In the genomic region with DNA sequence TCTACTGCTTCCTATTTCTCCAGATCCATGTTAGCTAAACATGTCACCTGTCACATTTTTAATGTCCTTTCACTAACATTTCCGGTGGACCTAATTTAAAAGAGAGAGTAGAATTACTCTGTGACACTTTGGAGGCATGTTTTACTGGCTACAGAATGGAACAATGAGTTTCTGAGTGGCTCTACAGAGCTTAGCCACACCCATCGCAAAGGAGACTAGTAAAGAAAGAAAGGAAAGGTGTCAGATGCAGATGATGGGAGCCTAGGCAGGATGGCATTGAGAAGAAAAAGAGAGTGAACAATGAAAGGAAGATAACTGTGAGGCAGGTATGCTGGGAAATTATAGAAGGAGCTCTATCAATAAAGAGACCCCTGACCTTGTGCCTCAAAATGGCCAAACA, we compare ENCODE assay signal across 1 cellular context.
TF ChIP-seq lines count a peak whose summit lies in the region.

No MANE protein-coding gene starts in this region.

TF ChIP-seq in GM23338, 12 proteins besides CTCF, POLR2A, EP300 and RAD21 (continued from another document):
- TF ChIP-seq, protein P1, sequence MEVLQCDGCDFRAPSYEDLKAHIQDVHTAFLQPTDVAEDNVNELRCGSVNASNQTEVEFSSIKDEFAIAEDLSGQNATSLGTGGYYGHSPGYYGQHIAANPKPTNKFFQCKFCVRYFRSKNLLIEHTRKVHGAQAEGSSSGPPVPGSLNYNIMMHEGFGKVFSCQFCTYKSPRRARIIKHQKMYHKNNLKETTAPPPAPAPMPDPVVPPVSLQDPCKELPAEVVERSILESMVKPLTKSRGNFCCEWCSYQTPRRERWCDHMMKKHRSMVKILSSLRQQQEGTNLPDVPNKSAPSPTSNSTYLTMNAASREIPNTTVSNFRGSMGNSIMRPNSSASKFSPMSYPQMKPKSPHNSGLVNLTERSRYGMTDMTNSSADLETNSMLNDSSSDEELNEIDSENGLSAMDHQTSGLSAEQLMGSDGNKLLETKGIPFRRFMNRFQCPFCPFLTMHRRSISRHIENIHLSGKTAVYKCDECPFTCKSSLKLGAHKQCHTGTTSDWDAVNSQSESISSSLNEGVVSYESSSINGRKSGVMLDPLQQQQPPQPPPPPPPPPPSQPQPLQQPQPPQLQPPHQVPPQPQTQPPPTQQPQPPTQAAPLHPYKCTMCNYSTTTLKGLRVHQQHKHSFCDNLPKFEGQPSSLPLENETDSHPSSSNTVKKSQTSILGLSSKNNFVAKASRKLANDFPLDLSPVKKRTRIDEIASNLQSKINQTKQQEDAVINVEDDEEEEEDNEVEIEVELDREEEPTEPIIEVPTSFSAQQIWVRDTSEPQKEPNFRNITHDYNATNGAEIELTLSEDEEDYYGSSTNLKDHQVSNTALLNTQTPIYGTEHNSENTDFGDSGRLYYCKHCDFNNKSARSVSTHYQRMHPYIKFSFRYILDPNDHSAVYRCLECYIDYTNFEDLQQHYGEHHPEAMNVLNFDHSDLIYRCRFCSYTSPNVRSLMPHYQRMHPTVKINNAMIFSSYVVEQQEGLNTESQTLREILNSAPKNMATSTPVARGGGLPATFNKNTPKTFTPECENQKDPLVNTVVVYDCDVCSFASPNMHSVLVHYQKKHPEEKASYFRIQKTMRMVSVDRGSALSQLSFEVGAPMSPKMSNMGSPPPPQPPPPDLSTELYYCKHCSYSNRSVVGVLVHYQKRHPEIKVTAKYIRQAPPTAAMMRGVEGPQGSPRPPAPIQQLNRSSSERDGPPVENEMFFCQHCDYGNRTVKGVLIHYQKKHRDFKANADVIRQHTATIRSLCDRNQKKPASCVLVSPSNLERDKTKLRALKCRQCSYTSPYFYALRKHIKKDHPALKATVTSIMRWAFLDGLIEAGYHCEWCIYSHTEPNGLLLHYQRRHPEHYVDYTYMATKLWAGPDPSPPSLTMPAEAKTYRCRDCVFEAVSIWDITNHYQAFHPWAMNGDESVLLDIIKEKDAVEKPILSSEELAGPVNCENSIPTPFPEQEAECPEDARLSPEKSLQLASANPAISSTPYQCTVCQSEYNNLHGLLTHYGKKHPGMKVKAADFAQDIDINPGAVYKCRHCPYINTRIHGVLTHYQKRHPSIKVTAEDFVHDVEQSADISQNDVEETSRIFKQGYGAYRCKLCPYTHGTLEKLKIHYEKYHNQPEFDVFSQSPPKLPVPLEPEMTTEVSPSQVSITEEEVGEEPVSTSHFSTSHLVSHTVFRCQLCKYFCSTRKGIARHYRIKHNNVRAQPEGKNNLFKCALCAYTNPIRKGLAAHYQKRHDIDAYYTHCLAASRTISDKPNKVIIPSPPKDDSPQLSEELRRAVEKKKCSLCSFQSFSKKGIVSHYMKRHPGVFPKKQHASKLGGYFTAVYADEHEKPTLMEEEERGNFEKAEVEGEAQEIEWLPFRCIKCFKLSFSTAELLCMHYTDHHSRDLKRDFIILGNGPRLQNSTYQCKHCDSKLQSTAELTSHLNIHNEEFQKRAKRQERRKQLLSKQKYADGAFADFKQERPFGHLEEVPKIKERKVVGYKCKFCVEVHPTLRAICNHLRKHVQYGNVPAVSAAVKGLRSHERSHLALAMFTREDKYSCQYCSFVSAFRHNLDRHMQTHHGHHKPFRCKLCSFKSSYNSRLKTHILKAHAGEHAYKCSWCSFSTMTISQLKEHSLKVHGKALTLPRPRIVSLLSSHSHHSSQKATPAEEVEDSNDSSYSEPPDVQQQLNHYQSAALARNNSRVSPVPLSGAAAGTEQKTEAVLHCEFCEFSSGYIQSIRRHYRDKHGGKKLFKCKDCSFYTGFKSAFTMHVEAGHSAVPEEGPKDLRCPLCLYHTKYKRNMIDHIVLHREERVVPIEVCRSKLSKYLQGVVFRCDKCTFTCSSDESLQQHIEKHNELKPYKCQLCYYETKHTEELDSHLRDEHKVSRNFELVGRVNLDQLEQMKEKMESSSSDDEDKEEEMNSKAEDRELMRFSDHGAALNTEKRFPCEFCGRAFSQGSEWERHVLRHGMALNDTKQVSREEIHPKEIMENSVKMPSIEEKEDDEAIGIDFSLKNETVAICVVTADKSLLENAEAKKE (CRISPR knock-in tag; IDR thresholded peaks at IDR 0.05) = no peak
- TF ChIP-seq NANOG (IDR thresholded peaks at IDR 0.05; ENCODE audit: borderline replicate concordance) (no peak), ZNF114 (CRISPR knock-in tag; IDR thresholded peaks at IDR 0.05) (no peak), STAT1 (IDR thresholded peaks at IDR 0.05; ENCODE audit: unreplicated experiment) (no peak), EZH2phosphoT487 (IDR thresholded peaks at IDR 0.05; ENCODE audit: unreplicated experiment) (no peak), JUNB (IDR thresholded peaks at IDR 0.05; ENCODE audit: unreplicated experiment) (no peak), CREB1 (CRISPR knock-in tag; IDR thresholded peaks at IDR 0.05; ENCODE audit: low read depth) (no peak), POLR2AphosphoS5 (IDR thresholded peaks at IDR 0.05; ENCODE audit: low read depth) (no peak)
- TF ChIP-seq, protein P2, sequence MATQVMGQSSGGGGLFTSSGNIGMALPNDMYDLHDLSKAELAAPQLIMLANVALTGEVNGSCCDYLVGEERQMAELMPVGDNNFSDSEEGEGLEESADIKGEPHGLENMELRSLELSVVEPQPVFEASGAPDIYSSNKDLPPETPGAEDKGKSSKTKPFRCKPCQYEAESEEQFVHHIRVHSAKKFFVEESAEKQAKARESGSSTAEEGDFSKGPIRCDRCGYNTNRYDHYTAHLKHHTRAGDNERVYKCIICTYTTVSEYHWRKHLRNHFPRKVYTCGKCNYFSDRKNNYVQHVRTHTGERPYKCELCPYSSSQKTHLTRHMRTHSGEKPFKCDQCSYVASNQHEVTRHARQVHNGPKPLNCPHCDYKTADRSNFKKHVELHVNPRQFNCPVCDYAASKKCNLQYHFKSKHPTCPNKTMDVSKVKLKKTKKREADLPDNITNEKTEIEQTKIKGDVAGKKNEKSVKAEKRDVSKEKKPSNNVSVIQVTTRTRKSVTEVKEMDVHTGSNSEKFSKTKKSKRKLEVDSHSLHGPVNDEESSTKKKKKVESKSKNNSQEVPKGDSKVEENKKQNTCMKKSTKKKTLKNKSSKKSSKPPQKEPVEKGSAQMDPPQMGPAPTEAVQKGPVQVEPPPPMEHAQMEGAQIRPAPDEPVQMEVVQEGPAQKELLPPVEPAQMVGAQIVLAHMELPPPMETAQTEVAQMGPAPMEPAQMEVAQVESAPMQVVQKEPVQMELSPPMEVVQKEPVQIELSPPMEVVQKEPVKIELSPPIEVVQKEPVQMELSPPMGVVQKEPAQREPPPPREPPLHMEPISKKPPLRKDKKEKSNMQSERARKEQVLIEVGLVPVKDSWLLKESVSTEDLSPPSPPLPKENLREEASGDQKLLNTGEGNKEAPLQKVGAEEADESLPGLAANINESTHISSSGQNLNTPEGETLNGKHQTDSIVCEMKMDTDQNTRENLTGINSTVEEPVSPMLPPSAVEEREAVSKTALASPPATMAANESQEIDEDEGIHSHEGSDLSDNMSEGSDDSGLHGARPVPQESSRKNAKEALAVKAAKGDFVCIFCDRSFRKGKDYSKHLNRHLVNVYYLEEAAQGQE (IDR thresholded peaks at IDR 0.05; ENCODE audit: unreplicated experiment) = no peak
- TF ChIP-seq, protein P3, sequence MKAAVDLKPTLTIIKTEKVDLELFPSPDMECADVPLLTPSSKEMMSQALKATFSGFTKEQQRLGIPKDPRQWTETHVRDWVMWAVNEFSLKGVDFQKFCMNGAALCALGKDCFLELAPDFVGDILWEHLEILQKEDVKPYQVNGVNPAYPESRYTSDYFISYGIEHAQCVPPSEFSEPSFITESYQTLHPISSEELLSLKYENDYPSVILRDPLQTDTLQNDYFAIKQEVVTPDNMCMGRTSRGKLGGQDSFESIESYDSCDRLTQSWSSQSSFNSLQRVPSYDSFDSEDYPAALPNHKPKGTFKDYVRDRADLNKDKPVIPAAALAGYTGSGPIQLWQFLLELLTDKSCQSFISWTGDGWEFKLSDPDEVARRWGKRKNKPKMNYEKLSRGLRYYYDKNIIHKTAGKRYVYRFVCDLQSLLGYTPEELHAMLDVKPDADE (IDR thresholded peaks at IDR 0.05) = no peak
